Comparison of ENCODE assay signal across 1 cellular context in genomic region chr2:208319403-208319802, GRCh38.
A peak's percentile ranks its signal among the peaks of the same experiment; 100 is the strongest.
TF ChIP-seq lines count a peak whose summit lies in the region.

No MANE protein-coding gene starts in this region.

TF ChIP-seq in GM12878, 131 proteins besides CTCF, POLR2A, EP300 and RAD21 (continued from another document and continues in another):
- TF ChIP-seq USF1 (IDR thresholded peaks at IDR 0.05; ENCODE audit: borderline replicate concordance, extremely low read length, insufficient read depth, low read depth, low read length) (no peak), FOS (IDR thresholded peaks at IDR 0.05; ENCODE audit: borderline replicate concordance, extremely low read depth, insufficient read length) (no peak), POU2F2 (IDR thresholded peaks at IDR 0.05; ENCODE audit: borderline replicate concordance, low read depth, low read length) (no peak), FOXM1 (IDR thresholded peaks at IDR 0.05; ENCODE audit: low read depth, low read length) (peak; percentile 59; the same call in 1 of the 2 replicates), HDGF (IDR thresholded peaks at IDR 0.05) (no peak), PML (IDR thresholded peaks at IDR 0.05; ENCODE audit: low read length) (no peak), STAT1 (conservative IDR thresholded peaks at IDR 0.05) (no peak), IKZF2 (IDR thresholded peaks at IDR 0.05) (peak; percentile 29 to 55; a peak in 3 of 4 replicates), ZZZ3 (IDR thresholded peaks at IDR 0.05; ENCODE audit: control insufficient read depth, insufficient read length, low read depth) (no peak), SRF (IDR thresholded peaks at IDR 0.05; ENCODE audit: low read depth in 2 of 2, low read length in 2 of 2) (no peak), ZNF592 (IDR thresholded peaks at IDR 0.05) (no peak), BCL3 (IDR thresholded peaks at IDR 0.05; ENCODE audit: borderline replicate concordance, insufficient read depth, low read depth, low read length, poor library complexity, severe bottlenecking) (no peak), PAX5 (IDR thresholded peaks at IDR 0.05; ENCODE audit: borderline replicate concordance, low read depth, low read length) (no peak), USF2 (IDR thresholded peaks at IDR 0.05; ENCODE audit: borderline replicate concordance, low read depth, low read length) (no peak), KAT2A (conservative IDR thresholded peaks at IDR 0.05; ENCODE audit: control insufficient read depth, low read depth, low read length) (no peak), ESRRA (IDR thresholded peaks at IDR 0.05; ENCODE audit: low read length) (no peak), YBX1 (IDR thresholded peaks at IDR 0.05) (no peak), CREM (IDR thresholded peaks at IDR 0.05; ENCODE audit: low read depth) (peak; percentile 52; the same call in 1 of the 2 replicates), MYB (IDR thresholded peaks at IDR 0.05; ENCODE audit: borderline replicate concordance, low read depth, low read length) (no peak), REST (IDR thresholded peaks at IDR 0.05; ENCODE audit: low read depth, low read length) (no peak), EGR1 (IDR thresholded peaks at IDR 0.05; ENCODE audit: borderline replicate concordance in 1 of 2, low read depth in 2 of 2, low read length in 2 of 2) (no peak), MYC (IDR thresholded peaks at IDR 0.05; ENCODE audit: insufficient read depth, insufficient read length, insufficient replicate concordance, low read length, severe bottlenecking) (no peak), SKIL (IDR thresholded peaks at IDR 0.05; ENCODE audit: low read depth, poor library complexity, severe bottlenecking) (no peak), EED (IDR thresholded peaks at IDR 0.05; ENCODE audit: low read depth) (peak; percentile 71), RCOR1 (conservative IDR thresholded peaks at IDR 0.05; ENCODE audit: low read depth, low read length) (no peak), MTA2 (IDR thresholded peaks at IDR 0.05; ENCODE audit: low read depth) (peak; percentile 30; the same call in 1 of the 2 replicates), BMI1 (IDR thresholded peaks at IDR 0.05; ENCODE audit: borderline replicate concordance) (no peak), SP1 (IDR thresholded peaks at IDR 0.05; ENCODE audit: low read depth, low read length) (no peak), NFYA (IDR thresholded peaks at IDR 0.05; ENCODE audit: borderline replicate concordance, low read depth, low read length) (no peak), FOXK2 (IDR thresholded peaks at IDR 0.05) (no peak), IRF4 (IDR thresholded peaks at IDR 0.05; ENCODE audit: low read depth, low read length) (no peak), TBL1XR1 (IDR thresholded peaks at IDR 0.05; ENCODE audit: low read depth, low read length) (no peak), ZNF384 (IDR thresholded peaks at IDR 0.05; ENCODE audit: borderline replicate concordance, low read depth, low read length) (no peak), RELB (IDR thresholded peaks at IDR 0.05; ENCODE audit: low read depth) (no peak), E4F1 (IDR thresholded peaks at IDR 0.05; ENCODE audit: borderline replicate concordance, partially characterized antibody) (no peak), TARDBP (IDR thresholded peaks at IDR 0.05; ENCODE audit: borderline replicate concordance) (no peak), RAD51 (IDR thresholded peaks at IDR 0.05) (no peak), IKZF1 (conservative IDR thresholded peaks at IDR 0.05) (peak; percentile 55; the same call in 1 of the 2 replicates), CEBPB (IDR thresholded peaks at IDR 0.05; ENCODE audit: borderline replicate concordance in 1 of 2, low read depth in 2 of 2, low read length in 2 of 2) (no peak), CBX5 (IDR thresholded peaks at IDR 0.05; ENCODE audit: low read depth) (no peak), SMAD1 (IDR thresholded peaks at IDR 0.05; ENCODE audit: low read depth, partially characterized antibody) (no peak)
